In genomic region chr20:44583179-44583578, GRCh38 we compare ENCODE assay signal across 12 cellular contexts. TPM values are rescaled to one million over a fixed set of nuclear protein-coding genes. Genes with fewer than 3 reads are reported as not detected.
A peak's percentile ranks its signal among the peaks of the same experiment; 100 is the strongest.
DNase-seq lines count a peak whose midpoint lies in the region; ATAC-seq, FAIRE-seq and TF ChIP-seq lines count a peak whose summit lies in the region.
"Had no signal": no experiment of that assay in that cellular context is flagged by ENCODE, and none has a peak within 500 bp of the region (broad histone marks: within the 10 kb centered on the region; RNA-seq: fewer than 3 reads in every experiment).

No MANE protein-coding gene starts in this region.

- ATAC-seq in GM12878 (no peak), lung (ENCODE audit: insufficient read depth, low FRiP score) (no peak), HG03196 (IDR thresholded peaks at IDR 0.05; ENCODE audit: unreplicated experiment) (no peak), HG03280 (IDR thresholded peaks at IDR 0.05; ENCODE audit: unreplicated experiment) (no peak)
- ATAC-seq: natural killer cell treated with Interleukin-12 subunit alpha and Interleukin-12 subunit beta and Interleukin-15 and Interleukin-18, amount 100 ng/mL, for 72 hours had no signal

- FAIRE-seq in GM12878 (lab: Jason Lieb, UNC) = no peak

- intact Hi-C loops in GM12878 (cut with micrococcal nuclease; ENCODE audit: unreplicated experiment) (loop anchor here (2.0 kb wide), 1 partner anchor 64 kb away; no protein-coding TSS in a partner anchor), stomach (cut with DNase I; ENCODE audit: low total_unique reads) (no loop called here)

- in situ Hi-C loops in GM12878 (cut with MboI) = no loop called here

- no peak for TF ChIP-seq RAD21 in GM12878 (IDR thresholded peaks at IDR 0.05; ENCODE audit: insufficient read depth, low read depth, low read length)

- 0% methylated on average over 1 of the region's 1 CpG for WGBS in GM12878 (ENCODE audit: insufficient coverage, insufficient replicate concordance, low lambda C conversion rate, missing lambda C conversion rate)
- WGBS in lung, 2 donors = 59 to 74% methylated on average over 1 of the region's 1 CpG
- WGBS in stomach, 5 donors = 67 to 77% (median 73%) methylated on average over 1 of the region's 1 CpG

- H3K9ac ChIP-seq in GM12878 (ENCODE audit: control insufficient read depth, insufficient read depth, low read length) = peak overlapping the region; percentile 56

- H3K4me3 ChIP-seq in HEK293 (ENCODE audit: low read depth, low read length) (no peak overlapping the region), GM12878 (peak overlapping the region; percentile 29), lung (peak overlapping the region; percentile 48), stomach (peak overlapping the region; percentile 36 to 44 (median 40))

- H3K27me3 ChIP-seq in GM12878 (replicated peaks in 1 of 2; ENCODE audit: control insufficient read depth in 2 of 2, insufficient read depth in 2 of 2, low read length in 1 of 2) (no peaks in the 10 kb centered on the region), lung (ENCODE audit: control insufficient read depth, insufficient read depth) (no peaks in the 10 kb centered on the region), stomach (no peaks in the 10 kb centered on the region)

- BruUV-seq in GM12878 (replicated peaks; lab: Mats Ljungman, UMichigan) = no TSS peak

- H4K20me1 ChIP-seq in GM12878 (ENCODE audit: control insufficient read depth, insufficient read depth) = no peaks in the 10 kb centered on the region

- H3K27ac ChIP-seq in HEK293 (ENCODE audit: extremely low read depth, low read depth, low read length) (no peak overlapping the region), GM12878 (ENCODE audit: control insufficient read depth, insufficient read depth) (peak overlapping the region; percentile 77), lung (ENCODE audit: low read depth in 1 of 2, low read length in 1 of 2) (peak overlapping the region; percentile 89 to 93), stomach (peak overlapping the region in 4 of 5 donors; percentile 74 to 87 (median 84))

- TF ChIP-seq CTCF in HEK293 (tag by site-specific recombination; IDR thresholded peaks at IDR 0.05) = no peak
- no peak for TF ChIP-seq CTCF in GM12878 (IDR thresholded peaks at IDR 0.05 in 2 of 3, conservative IDR thresholded peaks at IDR 0.05 in 1 of 3; ENCODE audit: control insufficient read depth in 2 of 3, extremely low read depth in 1 of 3, insufficient read depth in 1 of 3, low read depth in 3 of 3, low read length in 3 of 3)
- no peak for TF ChIP-seq CTCF in lung (IDR thresholded peaks at IDR 0.05; ENCODE audit: control extremely low read depth, extremely low read depth)
- TF ChIP-seq CTCF in stomach (IDR thresholded peaks at IDR 0.05) = no peak

- TF ChIP-seq POLR2A in GM12878 (IDR thresholded peaks at IDR 0.05; ENCODE audit: low read depth, low read length) (no peak), stomach (IDR thresholded peaks at IDR 0.05) (no peak)

- peak overlapping the region; percentile 66 for H3K4me2 ChIP-seq in GM12878 (ENCODE audit: control insufficient read depth, insufficient read depth)

- no peak for TF ChIP-seq EP300 in GM12878 (IDR thresholded peaks at IDR 0.05; ENCODE audit: borderline replicate concordance in 1 of 2, control insufficient read depth in 1 of 2, low read depth in 2 of 2, low read length in 2 of 2)
- no peak for TF ChIP-seq EP300 in stomach (IDR thresholded peaks at IDR 0.05)

- DNase-seq in GM12878 (ENCODE audit: low read depth, low spot score) = no peak
- no peak for DNase-seq in lung (ENCODE audit: low spot score)
- DNase-seq in stomach = no peak
- no peak for DNase-seq in stimulated activated CD4-positive, alpha-beta T cell treated with anti-CD3 and anti-CD28 coated beads, Interleukin-15, amount 100 ng/mL, for 24 hours
- DNase-seq in anterior cingulate cortex (lab: John Stamatoyannopoulos, UW) = no peak
- DNase-seq: DMS153, H7, NCI-H187 had no signal

- no peaks in the 10 kb centered on the region for H3K36me3 ChIP-seq in HEK293 (ENCODE audit: control insufficient read depth in 2 of 2, insufficient read depth in 1 of 2, low read length in 2 of 2)
- H3K36me3 ChIP-seq in GM12878 (ENCODE audit: control insufficient read depth in 2 of 2, insufficient read depth in 2 of 2, low read length in 1 of 2) = no peaks in the 10 kb centered on the region
- no peaks in the 10 kb centered on the region for H3K36me3 ChIP-seq in lung (ENCODE audit: control insufficient read depth in 2 of 2, insufficient read depth in 2 of 2, low read length in 2 of 2)
- H3K36me3 ChIP-seq in stomach = no peaks in the 10 kb centered on the region

- CTCF ChIA-PET in HEK293 (lab: Yijun Ruan, JAX) = interaction anchor here (0.8 to 1.2 kb wide), 5 partner anchors 10 to 250 kb away, joined by 3 to 7 read pairs (median 4); no protein-coding TSS in a partner anchor
- CTCF ChIA-PET in GM12878 (lab: Yijun Ruan, JAX) = interaction anchor here (0.6 to 2.3 kb wide), 15 partner anchors 8 to 601 kb away, joined by 3 to 16 read pairs (median 4); no protein-coding TSS in a partner anchor

- H3K79me2 ChIP-seq in GM12878 (ENCODE audit: control insufficient read depth, insufficient read depth, low read length) = no peaks in the 10 kb centered on the region

- H3K9me3 ChIP-seq in HEK293 (ENCODE audit: control insufficient read depth, insufficient read depth, low read depth, low read length) (no peaks in the 10 kb centered on the region), GM12878 (replicated peaks; ENCODE audit: control insufficient read depth, insufficient read depth, low read length) (no peaks in the 10 kb centered on the region), lung (ENCODE audit: control insufficient read depth in 2 of 2, insufficient read depth in 1 of 2, low read length in 1 of 2) (no peaks in the 10 kb centered on the region), stomach (no peaks in the 10 kb centered on the region)

- RAD21 ChIA-PET in GM12878 (lab: Charles Lee; ENCODE audit: unreplicated experiment) = interaction anchor here (1.6 to 2.6 kb wide), 9 partner anchors 8 to 100 kb away, joined by 5 to 26 read pairs (median 9); partner anchors contain the start of gene ADA

- SMC1A ChIA-PET in GM12878 (lab: Charles Lee; ENCODE audit: uncharacterized antibody, unreplicated experiment) = interaction anchor here (1.0 to 5.9 kb wide), 16 partner anchors 8 to 101 kb away, joined by 3 to 38 read pairs (median 7); partner anchors contain the start of gene SERINC3

- H2AFZ ChIP-seq in GM12878 (ENCODE audit: control insufficient read depth, low read depth, low read length) = no peak overlapping the region; the same call in 1 of the 2 replicates

- POLR2A ChIA-PET in HEK293 (lab: Yijun Ruan, JAX) = no interaction called here
- POLR2A ChIA-PET in GM12878 (lab: Charles Lee) = interaction anchor here (1.1 to 5.6 kb wide), 9 partner anchors 9 to 67 kb away, joined by 3 to 39 read pairs (median 6); partner anchors contain the start of gene SERINC3

- H3K4me1 ChIP-seq in HEK293 (ENCODE audit: control insufficient read depth, insufficient read depth, low read length) (peaks cover 14% of the 10 kb centered on the region), GM12878 (ENCODE audit: control insufficient read depth, insufficient read depth, low read length) (peaks cover 86% of the 10 kb centered on the region), lung (ENCODE audit: control insufficient read depth in 2 of 2, insufficient read depth in 2 of 2, low read length in 2 of 2) (peaks cover 14 to 47% of the 10 kb centered on the region in 2 donors), stomach (peaks cover 14 to 65% (median 44%) of the 10 kb centered on the region in 4 donors)

TF ChIP-seq in GM12878, 131 proteins besides CTCF, POLR2A, EP300 and RAD21 (continues in another document):
- no peak for TF ChIP-seq SUZ12 (IDR thresholded peaks at IDR 0.05; ENCODE audit: unreplicated experiment)
- no peak for TF ChIP-seq NKRF (conservative IDR thresholded peaks at IDR 0.05)

RNA-seq across cellular contexts. Expression of gene PKIG, which starts 0.8 kb away (rescaled TPM):
- 7.9 and 8.9 TPM in 2 replicates for total RNA-seq in GM12878 (2013; cell fraction: nucleolus; rRNA removed)
- total RNA-seq in GM12878 (2014; rRNA removed) (77.0 and 78.5 TPM in 2 replicates), GM12878 (2014; rRNA removed; fragmentation: Illumina TruSeq; extraction: Trizol) (47.9 and 51.4 TPM in 2 replicates), GM12878 (2021) (56.2 and 58.4 TPM in 2 replicates), lung (10 to 100 TPM; 45.7 to 62.7 TPM), stomach (100 to 1,000 TPM in 1 of 5 donors, 10 to 100 TPM in 4; 17.4 to 113 (median 41.7) TPM)
- 7.8 TPM for polyA plus RNA-seq in GM12878 (2011; ENCODE audit: low read depth)
- polyA plus RNA-seq in GM12878 (2011; rRNA removed) (16.4 and 17.8 TPM in 2 replicates), GM12878 (2014; fragmentation: Illumina TruSeq; extraction: Trizol) (33.8 and 69.3 TPM in 2 replicates), GM12878 (2014; fragmentation: Nextera tagmentation; extraction: Ambion mirVana) (10 to 100 TPM in 1 of 2 experiments, 1 to 10 TPM in 1; 5.7 to 17.5 TPM), GM12878 (2014; rRNA removed) (74.2 and 82.3 TPM in 2 replicates), GM12878 (2016; fragmentation: Nextera tagmentation; extraction: Ambion mirVana) (10 to 100 TPM; 26.3 to 28.0 TPM), lung (10 to 100 TPM; 63.2 to 67.8 TPM), stomach (100 to 1,000 TPM in 1 of 3 donors, 10 to 100 TPM in 2; 52.0 to 124 (median 86.9) TPM)
- 27.8 and 30.7 TPM in 2 replicates for polyA plus RNA-seq in GM12878 (2011; cell fraction: cytosol; rRNA removed)
- 10.9 TPM in 2 replicates for polyA plus RNA-seq in GM12878 (2011; cell fraction: nucleus; rRNA removed)
- 17.2 and 19.4 TPM in 2 replicates for polyA plus RNA-seq in GM12878 (2012)
- polyA minus RNA-seq in GM12878 (2011; rRNA and poly(A)+ RNA removed) = 5.6 and 9.3 TPM in 2 replicates
- 4.2 and 5.1 TPM in 2 replicates for polyA minus RNA-seq in GM12878 (2011; cell fraction: cytosol; rRNA and poly(A)+ RNA removed)
- polyA minus RNA-seq in GM12878 (2011; cell fraction: nucleus; rRNA and poly(A)+ RNA removed) = 1.5 and 3.6 TPM in 2 replicates
